Comparison of ENCODE assay signal across 27 cellular contexts in genomic region chr1:30449428-30450147, GRCh38.
"Had no signal": no experiment of that assay in that cellular context is flagged by ENCODE, and none has a peak within 500 bp of the region (broad histone marks: within the 10 kb centered on the region; RNA-seq: fewer than 3 reads in every experiment).

No MANE protein-coding gene starts in this region.

- H3K27ac Mint-ChIP-seq: activated B cell treated with CpG ODN at 0.5 μM for 24 hours; activated naive CD4-positive, alpha-beta T cell treated with anti-CD3 and anti-CD28 coated beads, Interleukin-2, amount 50 U/mL, for 72 hours; activated T-cell treated with anti-CD3 and anti-CD28 coated beads, Interleukin-2, amount 50 U/mL, for 24 hours; activated T-helper 17 cell treated with anti-CD3 and anti-CD28 coated beads, Interleukin-2, amount 50 U/mL, for 72 hours; mesothelial cell of epicardium; nephron progenitor cell had no signal

- H3K27ac ChIP-seq: gastroesophageal sphincter, hepatocyte, parathyroid adenoma, right lobe of liver, testis, transverse colon had no signal

- H3K9me3 Mint-ChIP-seq: activated T-cell treated with anti-CD3 and anti-CD28 coated beads, Interleukin-2, amount 50 U/mL, for 24 hours; activated T-helper 17 cell treated with anti-CD3 and anti-CD28 coated beads, Interleukin-2, amount 50 U/mL, for 72 hours had no signal

- DNase-seq: activated B cell treated with CpG ODN at 0.5 μM for 24 hours; activated CD4-positive, alpha-beta T cell treated with anti-CD3 and anti-CD28 coated beads, Interleukin-2, amount 50 U/mL, for 1 hour; activated CD8-positive, alpha-beta memory T cell treated with anti-CD3 and anti-CD28 coated beads, Interleukin-2, amount 50 U/mL, for 48 hours; activated naive CD4-positive, alpha-beta T cell; activated T-cell treated with anti-CD3 and anti-CD28 coated beads, Interleukin-2, amount 50 U/mL, for 24 hours; anterior cingulate cortex; effector memory CD4-positive, alpha-beta T cell; erythroblast; kidney; left colon; mammary epithelial cell; naive B cell; nephron progenitor cell; nucleus accumbens; right lobe of liver; stimulated activated CD4-positive, alpha-beta T cell treated with anti-CD3 and anti-CD28 coated beads, Interleukin-12 subunit alpha, Interleukin-12 subunit beta, amount 100 ng/mL, for 4 hours; stimulated activated CD4-positive, alpha-beta T cell treated with anti-CD3 and anti-CD28 coated beads, Interleukin-4, amount 100 ng/mL, for 1 hour; stimulated activated naive CD8-positive, alpha-beta T cell treated with anti-CD3 and anti-CD28 coated beads, Interleukin-15, Interleukin-2, amounts not matched to agents 100 U/mL and 50 U/mL, for 24 hours; T-helper 2 cell; testis; transverse colon had no signal

- H3K4me1 ChIP-seq: gastroesophageal sphincter, parathyroid adenoma, right lobe of liver, testis, transverse colon had no signal

- H3K9ac ChIP-seq: parathyroid adenoma had no signal

- H3K36me3 Mint-ChIP-seq: activated naive CD4-positive, alpha-beta T cell treated with anti-CD3 and anti-CD28 coated beads, Interleukin-2, amount 50 U/mL, for 72 hours; mesothelial cell of epicardium; naive B cell had no signal

- H3K9me3 ChIP-seq: gastroesophageal sphincter, right lobe of liver, testis, transverse colon had no signal

- H3K36me3 ChIP-seq: gastroesophageal sphincter, right lobe of liver, transverse colon had no signal

- H3K79me2 ChIP-seq: hepatocyte, parathyroid adenoma had no signal

- H3K4me1 Mint-ChIP-seq: activated B cell treated with CpG ODN at 0.5 μM for 24 hours; activated T-helper 17 cell treated with anti-CD3 and anti-CD28 coated beads, Interleukin-2, amount 50 U/mL, for 72 hours; mesothelial cell of epicardium; naive B cell had no signal

- H3K27me3 Mint-ChIP-seq: activated T-cell treated with anti-CD3 and anti-CD28 coated beads, Interleukin-2, amount 50 U/mL, for 24 hours had no signal

- H3K4me2 ChIP-seq: hepatocyte had no signal

- H3K27me3 ChIP-seq: hepatocyte, right lobe of liver, testis, transverse colon had no signal

- H3K4me3 Mint-ChIP-seq: activated B cell treated with CpG ODN at 0.5 μM for 24 hours; activated T-cell treated with anti-CD3 and anti-CD28 coated beads, Interleukin-2, amount 50 U/mL, for 24 hours; activated T-helper 17 cell treated with anti-CD3 and anti-CD28 coated beads, Interleukin-2, amount 50 U/mL, for 72 hours; mesothelial cell of epicardium; naive B cell; nephron progenitor cell had no signal

- H3K4me3 ChIP-seq: gastroesophageal sphincter, hepatocyte, right lobe of liver, testis, transverse colon had no signal
